In the genomic region with DNA sequence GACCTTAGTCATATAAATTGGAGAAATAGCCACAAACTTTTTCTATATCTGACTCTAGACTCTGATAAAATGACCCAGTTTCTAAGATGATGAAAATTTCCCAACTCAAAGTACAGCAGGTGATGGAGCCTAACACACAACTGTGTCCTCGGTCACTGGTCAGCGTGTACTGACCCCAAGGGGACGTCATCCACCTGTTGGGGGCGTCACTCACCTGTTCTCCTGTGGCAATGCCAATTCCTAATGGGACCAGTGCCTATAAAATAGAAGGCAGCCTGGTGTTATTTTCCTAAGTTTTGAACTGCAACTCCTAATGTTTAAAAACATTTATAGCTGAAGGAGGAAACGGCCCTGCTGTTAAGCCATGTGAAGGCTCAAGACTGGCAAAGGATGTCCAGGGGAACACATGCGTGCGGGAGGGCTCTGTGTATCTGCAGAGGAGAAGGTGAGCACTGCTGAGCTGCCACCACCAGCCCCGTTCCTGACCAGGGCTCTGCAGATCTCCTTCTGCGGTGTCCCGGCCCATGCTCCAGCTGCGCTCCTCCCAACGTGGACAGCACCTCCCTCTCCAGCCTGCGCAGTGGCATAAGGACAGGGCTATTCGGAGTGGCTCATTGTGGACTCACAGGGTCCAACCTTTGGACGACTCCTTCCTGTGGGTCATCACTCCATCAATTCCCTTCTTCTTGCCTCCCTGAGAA, we compare ENCODE assay signal across 12 cellular contexts.
"Had no signal": no experiment of that assay in that cellular context is flagged by ENCODE, and none has a peak within 500 bp of the region (broad histone marks: within the 10 kb centered on the region; RNA-seq: fewer than 3 reads in every experiment).

No MANE protein-coding gene starts in this region.

- DNase-seq: activated CD4-positive, alpha-beta T cell treated with anti-CD3 and anti-CD28 coated beads for 36 hours; activated gamma-delta T cell treated with Interleukin-2 at 50 U/mL for 16 hours; activated naive CD8-positive, alpha-beta T cell treated with anti-CD3 and anti-CD28 coated beads for 36 hours; immature natural killer cell; stimulated activated CD4-positive, alpha-beta T cell treated with anti-CD3 and anti-CD28 coated beads, Interleukin-12 subunit alpha, Interleukin-12 subunit beta, amount 100 ng/mL, for 4 hours; stimulated activated CD4-positive, alpha-beta T cell treated with anti-CD3 and anti-CD28 coated beads, Interleukin-2, amount 100 ng/mL, for 48 hours; stimulated activated naive CD8-positive, alpha-beta T cell treated with anti-CD3 and anti-CD28 coated beads, Interleukin-15, Interleukin-2, amounts not matched to agents 100 U/mL and 50 U/mL, for 24 hours; SW 1271; T-helper 9 cell had no signal

- H3K4me3 Mint-ChIP-seq: activated CD4-positive, alpha-beta T cell treated with anti-CD3 and anti-CD28 coated beads for 36 hours; activated naive CD8-positive, alpha-beta T cell treated with anti-CD3 and anti-CD28 coated beads for 36 hours; immature natural killer cell; natural killer cell treated with Interleukin-12 subunit alpha and Interleukin-12 subunit beta and Interleukin-15 and Interleukin-18, amount 100 ng/mL, for 72 hours had no signal

- H3K27ac ChIP-seq: thoracic aorta had no signal

- H3K4me3 ChIP-seq: esophagus muscularis mucosa, thoracic aorta had no signal

- H3K9me3 ChIP-seq: esophagus muscularis mucosa, thoracic aorta had no signal

- ATAC-seq: activated CD4-positive, alpha-beta T cell treated with anti-CD3 and anti-CD28 coated beads for 36 hours; natural killer cell treated with Interleukin-12 subunit alpha and Interleukin-12 subunit beta and Interleukin-15 and Interleukin-18, amount 100 ng/mL, for 72 hours; stimulated activated naive CD8-positive, alpha-beta T cell treated with anti-CD3 and anti-CD28 coated beads, Interleukin-15, Interleukin-2, amounts not matched to agents 100 U/mL and 50 U/mL, for 24 hours had no signal

- H3K9me3 Mint-ChIP-seq: activated naive CD8-positive, alpha-beta T cell treated with anti-CD3 and anti-CD28 coated beads for 36 hours; immature natural killer cell; natural killer cell treated with Interleukin-12 subunit alpha and Interleukin-12 subunit beta and Interleukin-15 and Interleukin-18, amount 100 ng/mL, for 72 hours had no signal

- H3K27me3 ChIP-seq: esophagus muscularis mucosa had no signal

- H3K27ac Mint-ChIP-seq: activated CD4-positive, alpha-beta T cell treated with anti-CD3 and anti-CD28 coated beads for 36 hours; activated naive CD8-positive, alpha-beta T cell treated with anti-CD3 and anti-CD28 coated beads for 36 hours; natural killer cell treated with Interleukin-12 subunit alpha and Interleukin-12 subunit beta and Interleukin-15 and Interleukin-18, amount 100 ng/mL, for 72 hours had no signal

- H3K27me3 Mint-ChIP-seq: activated CD4-positive, alpha-beta T cell treated with anti-CD3 and anti-CD28 coated beads for 36 hours; activated naive CD8-positive, alpha-beta T cell treated with anti-CD3 and anti-CD28 coated beads for 36 hours; natural killer cell treated with Interleukin-12 subunit alpha and Interleukin-12 subunit beta and Interleukin-15 and Interleukin-18, amount 100 ng/mL, for 72 hours had no signal
